In the genomic region with DNA sequence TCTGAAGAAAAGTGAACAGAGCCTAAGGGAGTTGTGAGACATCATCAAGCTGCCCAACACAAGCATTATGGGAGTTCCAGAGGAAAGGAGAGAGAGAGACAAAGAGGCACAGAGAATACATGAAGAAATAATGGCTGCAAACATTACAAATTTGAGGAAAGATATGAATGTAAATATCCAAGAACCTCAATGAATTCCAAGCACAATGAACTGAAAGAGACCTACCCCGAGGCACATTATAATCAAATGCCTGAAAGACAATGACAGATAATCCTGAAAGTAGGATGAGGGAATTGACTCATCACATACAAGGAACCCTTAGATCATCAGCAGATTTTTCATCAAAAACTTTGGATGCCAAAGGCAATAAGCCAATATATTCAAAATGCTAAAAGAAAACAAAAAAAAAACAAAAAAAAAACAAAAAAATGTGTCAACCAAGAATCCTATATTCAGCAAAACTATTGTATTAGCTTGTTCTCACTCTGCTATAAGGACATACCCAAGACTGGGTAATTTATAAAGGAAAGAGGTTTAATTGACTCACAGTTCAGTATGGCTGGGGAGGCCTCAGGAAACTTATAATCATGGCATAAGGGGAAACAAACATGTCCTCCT, we compare ENCODE assay signal across 25 cellular contexts. TPM values are rescaled to one million over a fixed set of nuclear protein-coding genes. Genes with fewer than 3 reads are reported as not detected.
DNase-seq lines count a peak whose midpoint lies in the region; ATAC-seq and TF ChIP-seq lines count a peak whose summit lies in the region.
"Had no signal": no experiment of that assay in that cellular context is flagged by ENCODE, and none has a peak within 500 bp of the region (broad histone marks: within the 10 kb centered on the region; RNA-seq: fewer than 3 reads in every experiment).

No MANE protein-coding gene starts in this region.

- no peaks in the 10 kb centered on the region for H3K4me1 ChIP-seq in foreskin keratinocyte
- H3K4me1 ChIP-seq: BLaER1 had no signal

- peak; percentile 17 for DNase-seq in COLO829 (ENCODE audit: low spot score)
- peak; percentile 14 for DNase-seq in M059J (ENCODE audit: low read depth)
- DNase-seq in SK-MEL-5 (ENCODE audit: low read depth, low spot score): peak; percentile 60
- DNase-seq in foreskin keratinocyte: peak in 1 of 2 donors; percentile 50
- no peak for DNase-seq in RKO (ENCODE audit: low spot score)
- DNase-seq in cerebellar nuclear complex (lab: John Stamatoyannopoulos, UW): no peak
- DNase-seq: Calu3; CD4-positive, alpha-beta T cell; CD8-positive, alpha-beta memory T cell; COR-L47; DMS53; DMS79 treated with DMSO at 0.1 percent for 48 hours; H9; HFFc6 had no signal

- peaks cover 6% of the 10 kb centered on the region for H3K36me3 Mint-ChIP-seq in stimulated activated memory B cell treated with anti-CD40 and anti-IgM and Interleukin-4, amounts not matched to agents 10 μg/mL and 1 μg/mL and 100 μg/mL, for 72 hours
- H3K36me3 Mint-ChIP-seq: CD14-positive monocyte had no signal

- peaks cover 18% of the 10 kb centered on the region for H3K9me3 Mint-ChIP-seq in stimulated activated memory B cell treated with anti-CD40 and anti-IgM and Interleukin-4, amounts not matched to agents 10 μg/mL and 1 μg/mL and 100 μg/mL, for 72 hours

- no peak overlapping the region for H3K4me3 Mint-ChIP-seq in stimulated activated memory B cell treated with anti-CD40 and anti-IgM and Interleukin-4, amounts not matched to agents 10 μg/mL and 1 μg/mL and 100 μg/mL, for 72 hours
- H3K4me3 Mint-ChIP-seq: B cell; CD14-positive monocyte; CD4-positive, alpha-beta T cell; CD8-positive, alpha-beta memory T cell; GM23338; H9; HFFc6 had no signal

- no peak overlapping the region for H3K27ac Mint-ChIP-seq in stimulated activated memory B cell treated with anti-CD40 and anti-IgM and Interleukin-4, amounts not matched to agents 10 μg/mL and 1 μg/mL and 100 μg/mL, for 72 hours
- H3K27ac Mint-ChIP-seq: B cell; CD14-positive monocyte; CD4-positive, alpha-beta T cell; CD8-positive, alpha-beta memory T cell; GM23338; H9; HFFc6 had no signal

- H3K27me3 ChIP-seq in foreskin keratinocyte: no peaks in the 10 kb centered on the region
- H3K27me3 ChIP-seq: BLaER1 had no signal

- no peaks in the 10 kb centered on the region for H3K4me1 Mint-ChIP-seq in stimulated activated memory B cell treated with anti-CD40 and anti-IgM and Interleukin-4, amounts not matched to agents 10 μg/mL and 1 μg/mL and 100 μg/mL, for 72 hours
- H3K4me1 Mint-ChIP-seq: B cell; CD14-positive monocyte; CD8-positive, alpha-beta memory T cell; GM23338 had no signal

- H3K27ac ChIP-seq in foreskin keratinocyte: no peak overlapping the region
- H3K27ac ChIP-seq: 22Rv1, BLaER1 had no signal

- ATAC-seq in foreskin keratinocyte (peak; percentile 46), GM19455 (IDR thresholded peaks at IDR 0.05; ENCODE audit: unreplicated experiment) (no peak)
- ATAC-seq in stimulated activated memory B cell treated with anti-CD40 and anti-IgM and Interleukin-4, amounts not matched to agents 10 μg/mL and 1 μg/mL and 100 μg/mL, for 72 hours: no peak
- ATAC-seq: GM23338, HCT116 had no signal

- H3K27me3 Mint-ChIP-seq in stimulated activated memory B cell treated with anti-CD40 and anti-IgM and Interleukin-4, amounts not matched to agents 10 μg/mL and 1 μg/mL and 100 μg/mL, for 72 hours: peaks cover 13% of the 10 kb centered on the region
- H3K27me3 Mint-ChIP-seq: CD4-positive, alpha-beta T cell had no signal

- in situ Hi-C loops in SK-MEL-5 (cut with HindIII; ENCODE audit: low pct_unique_long_range_greater_than_20kb, low sequenced_read_pairs): no loop called here

- no peak for TF ChIP-seq CTCF in foreskin keratinocyte (conservative IDR thresholded peaks at IDR 0.05)

RNA-seq across cellular contexts. Expression of gene BCL2L14, which starts 37.8 kb away (rescaled TPM):
- total RNA-seq in M059J (2014; rRNA removed; shearing (Covaris generic)): 0.05 and 6.7 TPM in 2 replicates
- not detected in 2 replicates for total RNA-seq in SK-MEL-5 (2014; rRNA removed; shearing (Covaris generic))
- polyA plus RNA-seq in SK-MEL-5 (2015; cell fraction: cytosol; rRNA removed): 0.09 TPM in 1 of 2 replicates, not detected in the other
- 1.2 TPM in 1 of 2 replicates, not detected in the other for polyA plus RNA-seq in SK-MEL-5 (2015; cell fraction: nucleus; rRNA removed)
- total RNA-seq in foreskin keratinocyte: not detected in 2 replicates
- polyA plus RNA-seq in foreskin keratinocyte: not detected in 2 replicates
- total RNA-seq: B cell, Daoy, H4, HFFc6 had no signal
- polyA plus RNA-seq: AG04450; CD14-positive monocyte; CD8-positive, alpha-beta memory T cell had no signal

Comparison
In these comparisons a context has a peak if more than half of its experiments do, and no peak if none do; other contexts are left out.
1. DNase-seq: peak in COLO829 (single experiment), M059J (single experiment) and SK-MEL-5 (single experiment); none in RKO (single experiment) and cerebellar nuclear complex (0 of 2).